ENCODE assay signal across 1 cellular context in the genomic region with DNA sequence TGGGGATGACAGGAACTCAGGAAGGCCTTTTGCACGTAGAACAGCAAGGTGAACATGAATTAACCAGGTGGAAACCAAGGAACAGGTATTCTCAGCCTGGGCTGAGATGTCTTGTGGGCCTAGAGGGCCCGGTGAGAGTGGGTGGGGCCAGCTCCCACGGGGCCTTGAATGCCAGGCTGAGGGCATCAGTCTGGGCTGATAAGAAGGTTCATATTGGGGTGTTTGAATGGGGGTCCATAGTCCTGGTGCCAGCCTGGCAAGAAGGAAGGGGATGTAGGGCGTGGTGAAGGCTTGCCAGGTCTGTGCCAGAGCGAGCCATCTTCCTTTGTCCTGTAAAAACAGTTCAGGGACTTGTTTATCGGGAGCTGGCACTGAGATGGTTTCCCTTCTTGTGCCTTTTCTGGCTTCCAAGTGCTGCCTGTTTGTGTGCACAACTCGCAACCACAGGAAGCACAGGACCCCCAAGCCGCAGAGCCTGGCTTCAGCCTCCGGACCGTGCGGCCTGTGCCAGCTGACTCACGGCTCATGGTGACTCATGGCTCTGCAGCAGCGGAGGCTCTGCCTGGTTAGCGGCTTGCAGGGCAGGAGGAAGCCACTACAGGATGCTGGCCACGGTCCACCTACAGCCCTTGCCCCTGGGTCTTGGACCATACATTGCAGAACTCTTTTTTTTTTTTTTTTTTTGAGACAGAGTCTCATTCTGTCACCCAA.
TF ChIP-seq lines count a peak whose summit lies in the region.

No MANE protein-coding gene starts in this region.

TF ChIP-seq in HepG2, 621 proteins besides CTCF, POLR2A, EP300 and RAD21 (continued from another document and continues in another):
- TF ChIP-seq, protein P1, sequence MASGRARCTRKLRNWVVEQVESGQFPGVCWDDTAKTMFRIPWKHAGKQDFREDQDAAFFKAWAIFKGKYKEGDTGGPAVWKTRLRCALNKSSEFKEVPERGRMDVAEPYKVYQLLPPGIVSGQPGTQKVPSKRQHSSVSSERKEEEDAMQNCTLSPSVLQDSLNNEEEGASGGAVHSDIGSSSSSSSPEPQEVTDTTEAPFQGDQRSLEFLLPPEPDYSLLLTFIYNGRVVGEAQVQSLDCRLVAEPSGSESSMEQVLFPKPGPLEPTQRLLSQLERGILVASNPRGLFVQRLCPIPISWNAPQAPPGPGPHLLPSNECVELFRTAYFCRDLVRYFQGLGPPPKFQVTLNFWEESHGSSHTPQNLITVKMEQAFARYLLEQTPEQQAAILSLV (CRISPR knock-in tag; IDR thresholded peaks at IDR 0.05; ENCODE audit: borderline replicate concordance), result no peak
- no peak for TF ChIP-seq ZFP36 (IDR thresholded peaks at IDR 0.05; ENCODE audit: borderline replicate concordance, low read depth, low read length, partially characterized antibody)
- TF ChIP-seq FOSL1 (CRISPR knock-in tag; IDR thresholded peaks at IDR 0.05; ENCODE audit: borderline replicate concordance), result peak; percentile 82
- TF ChIP-seq, protein P2, sequence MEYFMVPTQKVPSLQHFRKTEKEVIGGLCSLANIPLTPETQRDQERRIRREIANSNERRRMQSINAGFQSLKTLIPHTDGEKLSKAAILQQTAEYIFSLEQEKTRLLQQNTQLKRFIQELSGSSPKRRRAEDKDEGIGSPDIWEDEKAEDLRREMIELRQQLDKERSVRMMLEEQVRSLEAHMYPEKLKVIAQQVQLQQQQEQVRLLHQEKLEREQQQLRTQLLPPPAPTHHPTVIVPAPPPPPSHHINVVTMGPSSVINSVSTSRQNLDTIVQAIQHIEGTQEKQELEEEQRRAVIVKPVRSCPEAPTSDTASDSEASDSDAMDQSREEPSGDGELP (IDR thresholded peaks at IDR 0.05; ENCODE audit: borderline replicate concordance, low read depth), result peak; percentile 93
- TF ChIP-seq ZSCAN22 (CRISPR knock-in tag; IDR thresholded peaks at IDR 0.05), result no peak
- TF ChIP-seq ZNF441 (CRISPR knock-in tag; IDR thresholded peaks at IDR 0.05; ENCODE audit: borderline replicate concordance), result no peak
- TF ChIP-seq, protein P3, sequence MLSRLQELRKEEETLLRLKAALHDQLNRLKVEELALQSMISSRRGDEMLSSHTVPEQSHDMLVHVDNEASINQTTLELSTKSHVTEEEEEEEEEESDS (CRISPR knock-in tag; IDR thresholded peaks at IDR 0.05; ENCODE audit: borderline replicate concordance), result no peak
- no peak for TF ChIP-seq HOXA7 (CRISPR knock-in tag; IDR thresholded peaks at IDR 0.05)
- no peak for TF ChIP-seq PHF5A (CRISPR knock-in tag; IDR thresholded peaks at IDR 0.05; ENCODE audit: low read depth, unreplicated experiment)
- no peak for TF ChIP-seq FOXM1 (CRISPR knock-in tag; IDR thresholded peaks at IDR 0.05)
- no peak for TF ChIP-seq MIER3 (CRISPR knock-in tag; IDR thresholded peaks at IDR 0.05; ENCODE audit: borderline replicate concordance)
- TF ChIP-seq, protein P4, sequence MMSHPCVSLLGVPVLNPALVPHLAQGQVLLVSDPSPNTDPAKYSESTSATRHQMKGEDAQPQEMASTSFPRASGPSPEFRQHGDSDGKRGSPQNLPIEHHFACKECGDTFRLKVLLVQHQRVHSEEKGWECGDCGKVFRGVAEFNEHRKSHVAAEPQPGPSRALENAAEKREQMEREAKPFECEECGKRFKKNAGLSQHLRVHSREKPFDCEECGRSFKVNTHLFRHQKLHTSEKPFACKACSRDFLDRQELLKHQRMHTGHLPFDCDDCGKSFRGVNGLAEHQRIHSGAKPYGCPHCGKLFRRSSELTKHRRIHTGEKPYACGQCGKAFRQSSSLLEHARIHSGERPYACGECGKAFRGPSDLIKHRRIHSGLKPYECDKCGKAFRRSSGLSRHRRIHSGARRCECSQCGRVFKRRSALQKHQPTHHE (CRISPR knock-in tag; IDR thresholded peaks at IDR 0.05; ENCODE audit: borderline replicate concordance), result no peak
- no peak for TF ChIP-seq CCAR2 (optimal IDR thresholded peaks at IDR 0.05; ENCODE audit: low read depth, low read length)
- TF ChIP-seq ZNF20 (CRISPR knock-in tag; IDR thresholded peaks at IDR 0.05), result no peak
- TF ChIP-seq, protein P5, sequence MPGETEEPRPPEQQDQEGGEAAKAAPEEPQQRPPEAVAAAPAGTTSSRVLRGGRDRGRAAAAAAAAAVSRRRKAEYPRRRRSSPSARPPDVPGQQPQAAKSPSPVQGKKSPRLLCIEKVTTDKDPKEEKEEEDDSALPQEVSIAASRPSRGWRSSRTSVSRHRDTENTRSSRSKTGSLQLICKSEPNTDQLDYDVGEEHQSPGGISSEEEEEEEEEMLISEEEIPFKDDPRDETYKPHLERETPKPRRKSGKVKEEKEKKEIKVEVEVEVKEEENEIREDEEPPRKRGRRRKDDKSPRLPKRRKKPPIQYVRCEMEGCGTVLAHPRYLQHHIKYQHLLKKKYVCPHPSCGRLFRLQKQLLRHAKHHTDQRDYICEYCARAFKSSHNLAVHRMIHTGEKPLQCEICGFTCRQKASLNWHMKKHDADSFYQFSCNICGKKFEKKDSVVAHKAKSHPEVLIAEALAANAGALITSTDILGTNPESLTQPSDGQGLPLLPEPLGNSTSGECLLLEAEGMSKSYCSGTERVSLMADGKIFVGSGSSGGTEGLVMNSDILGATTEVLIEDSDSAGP (CRISPR knock-in tag; IDR thresholded peaks at IDR 0.05; ENCODE audit: borderline replicate concordance), result no peak
- no peak for TF ChIP-seq NCOA2 (CRISPR knock-in tag; IDR thresholded peaks at IDR 0.05)
- TF ChIP-seq, protein P6, sequence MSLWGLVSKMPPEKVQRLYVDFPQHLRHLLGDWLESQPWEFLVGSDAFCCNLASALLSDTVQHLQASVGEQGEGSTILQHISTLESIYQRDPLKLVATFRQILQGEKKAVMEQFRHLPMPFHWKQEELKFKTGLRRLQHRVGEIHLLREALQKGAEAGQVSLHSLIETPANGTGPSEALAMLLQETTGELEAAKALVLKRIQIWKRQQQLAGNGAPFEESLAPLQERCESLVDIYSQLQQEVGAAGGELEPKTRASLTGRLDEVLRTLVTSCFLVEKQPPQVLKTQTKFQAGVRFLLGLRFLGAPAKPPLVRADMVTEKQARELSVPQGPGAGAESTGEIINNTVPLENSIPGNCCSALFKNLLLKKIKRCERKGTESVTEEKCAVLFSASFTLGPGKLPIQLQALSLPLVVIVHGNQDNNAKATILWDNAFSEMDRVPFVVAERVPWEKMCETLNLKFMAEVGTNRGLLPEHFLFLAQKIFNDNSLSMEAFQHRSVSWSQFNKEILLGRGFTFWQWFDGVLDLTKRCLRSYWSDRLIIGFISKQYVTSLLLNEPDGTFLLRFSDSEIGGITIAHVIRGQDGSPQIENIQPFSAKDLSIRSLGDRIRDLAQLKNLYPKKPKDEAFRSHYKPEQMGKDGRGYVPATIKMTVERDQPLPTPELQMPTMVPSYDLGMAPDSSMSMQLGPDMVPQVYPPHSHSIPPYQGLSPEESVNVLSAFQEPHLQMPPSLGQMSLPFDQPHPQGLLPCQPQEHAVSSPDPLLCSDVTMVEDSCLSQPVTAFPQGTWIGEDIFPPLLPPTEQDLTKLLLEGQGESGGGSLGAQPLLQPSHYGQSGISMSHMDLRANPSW (CRISPR knock-in tag; IDR thresholded peaks at IDR 0.05; ENCODE audit: borderline replicate concordance), result no peak
- no peak for TF ChIP-seq EED (CRISPR knock-in tag; IDR thresholded peaks at IDR 0.05)
- no peak for TF ChIP-seq GATAD1 (CRISPR knock-in tag; IDR thresholded peaks at IDR 0.05)
- TF ChIP-seq, protein P7, sequence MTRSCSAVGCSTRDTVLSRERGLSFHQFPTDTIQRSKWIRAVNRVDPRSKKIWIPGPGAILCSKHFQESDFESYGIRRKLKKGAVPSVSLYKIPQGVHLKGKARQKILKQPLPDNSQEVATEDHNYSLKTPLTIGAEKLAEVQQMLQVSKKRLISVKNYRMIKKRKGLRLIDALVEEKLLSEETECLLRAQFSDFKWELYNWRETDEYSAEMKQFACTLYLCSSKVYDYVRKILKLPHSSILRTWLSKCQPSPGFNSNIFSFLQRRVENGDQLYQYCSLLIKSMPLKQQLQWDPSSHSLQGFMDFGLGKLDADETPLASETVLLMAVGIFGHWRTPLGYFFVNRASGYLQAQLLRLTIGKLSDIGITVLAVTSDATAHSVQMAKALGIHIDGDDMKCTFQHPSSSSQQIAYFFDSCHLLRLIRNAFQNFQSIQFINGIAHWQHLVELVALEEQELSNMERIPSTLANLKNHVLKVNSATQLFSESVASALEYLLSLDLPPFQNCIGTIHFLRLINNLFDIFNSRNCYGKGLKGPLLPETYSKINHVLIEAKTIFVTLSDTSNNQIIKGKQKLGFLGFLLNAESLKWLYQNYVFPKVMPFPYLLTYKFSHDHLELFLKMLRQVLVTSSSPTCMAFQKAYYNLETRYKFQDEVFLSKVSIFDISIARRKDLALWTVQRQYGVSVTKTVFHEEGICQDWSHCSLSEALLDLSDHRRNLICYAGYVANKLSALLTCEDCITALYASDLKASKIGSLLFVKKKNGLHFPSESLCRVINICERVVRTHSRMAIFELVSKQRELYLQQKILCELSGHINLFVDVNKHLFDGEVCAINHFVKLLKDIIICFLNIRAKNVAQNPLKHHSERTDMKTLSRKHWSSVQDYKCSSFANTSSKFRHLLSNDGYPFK (CRISPR knock-in tag; IDR thresholded peaks at IDR 0.05; ENCODE audit: borderline replicate concordance), result no peak
- TF ChIP-seq TCF7L2 (IDR thresholded peaks at IDR 0.05; ENCODE audit: low read depth, low read length), result no peak
- TF ChIP-seq, protein P8, sequence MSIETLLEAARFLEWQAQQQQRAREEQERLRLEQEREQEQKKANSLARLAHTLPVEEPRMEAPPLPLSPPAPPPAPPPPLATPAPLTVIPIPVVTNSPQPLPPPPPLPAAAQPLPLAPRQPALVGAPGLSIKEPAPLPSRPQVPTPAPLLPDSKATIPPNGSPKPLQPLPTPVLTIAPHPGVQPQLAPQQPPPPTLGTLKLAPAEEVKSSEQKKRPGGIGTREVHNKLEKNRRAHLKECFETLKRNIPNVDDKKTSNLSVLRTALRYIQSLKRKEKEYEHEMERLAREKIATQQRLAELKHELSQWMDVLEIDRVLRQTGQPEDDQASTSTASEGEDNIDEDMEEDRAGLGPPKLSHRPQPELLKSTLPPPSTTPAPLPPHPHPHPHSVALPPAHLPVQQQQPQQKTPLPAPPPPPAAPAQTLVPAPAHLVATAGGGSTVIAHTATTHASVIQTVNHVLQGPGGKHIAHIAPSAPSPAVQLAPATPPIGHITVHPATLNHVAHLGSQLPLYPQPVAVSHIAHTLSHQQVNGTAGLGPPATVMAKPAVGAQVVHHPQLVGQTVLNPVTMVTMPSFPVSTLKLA (IDR thresholded peaks at IDR 0.05), result no peak
- TF ChIP-seq HOXA9 (CRISPR knock-in tag; IDR thresholded peaks at IDR 0.05; ENCODE audit: borderline replicate concordance), result no peak
- TF ChIP-seq, protein P9, sequence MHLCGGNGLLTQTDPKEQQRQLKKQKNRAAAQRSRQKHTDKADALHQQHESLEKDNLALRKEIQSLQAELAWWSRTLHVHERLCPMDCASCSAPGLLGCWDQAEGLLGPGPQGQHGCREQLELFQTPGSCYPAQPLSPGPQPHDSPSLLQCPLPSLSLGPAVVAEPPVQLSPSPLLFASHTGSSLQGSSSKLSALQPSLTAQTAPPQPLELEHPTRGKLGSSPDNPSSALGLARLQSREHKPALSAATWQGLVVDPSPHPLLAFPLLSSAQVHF (CRISPR knock-in tag; IDR thresholded peaks at IDR 0.05), result no peak
- no peak for TF ChIP-seq CC2D1A (CRISPR knock-in tag; IDR thresholded peaks at IDR 0.05)
- TF ChIP-seq ASH2L (IDR thresholded peaks at IDR 0.05; ENCODE audit: insufficient read length, low read depth, low read length), result no peak
- no peak for TF ChIP-seq ZSCAN20 (CRISPR knock-in tag; IDR thresholded peaks at IDR 0.05; ENCODE audit: borderline replicate concordance)
- no peak for TF ChIP-seq ZNF274 (CRISPR knock-in tag; IDR thresholded peaks at IDR 0.05)
- TF ChIP-seq ZNF766 (CRISPR knock-in tag; IDR thresholded peaks at IDR 0.05; ENCODE audit: borderline replicate concordance), result no peak
- TF ChIP-seq ZNF263 (CRISPR knock-in tag; IDR thresholded peaks at IDR 0.05), result 0 out of 2 replicates have a peak, but pooled peaks have one; percentile 22
- TF ChIP-seq, protein P10, sequence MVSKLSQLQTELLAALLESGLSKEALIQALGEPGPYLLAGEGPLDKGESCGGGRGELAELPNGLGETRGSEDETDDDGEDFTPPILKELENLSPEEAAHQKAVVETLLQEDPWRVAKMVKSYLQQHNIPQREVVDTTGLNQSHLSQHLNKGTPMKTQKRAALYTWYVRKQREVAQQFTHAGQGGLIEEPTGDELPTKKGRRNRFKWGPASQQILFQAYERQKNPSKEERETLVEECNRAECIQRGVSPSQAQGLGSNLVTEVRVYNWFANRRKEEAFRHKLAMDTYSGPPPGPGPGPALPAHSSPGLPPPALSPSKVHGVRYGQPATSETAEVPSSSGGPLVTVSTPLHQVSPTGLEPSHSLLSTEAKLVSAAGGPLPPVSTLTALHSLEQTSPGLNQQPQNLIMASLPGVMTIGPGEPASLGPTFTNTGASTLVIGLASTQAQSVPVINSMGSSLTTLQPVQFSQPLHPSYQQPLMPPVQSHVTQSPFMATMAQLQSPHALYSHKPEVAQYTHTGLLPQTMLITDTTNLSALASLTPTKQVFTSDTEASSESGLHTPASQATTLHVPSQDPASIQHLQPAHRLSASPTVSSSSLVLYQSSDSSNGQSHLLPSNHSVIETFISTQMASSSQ (IDR thresholded peaks at IDR 0.05; ENCODE audit: low read depth), result no peak
- TF ChIP-seq, protein P10 (CRISPR knock-in tag; IDR thresholded peaks at IDR 0.05; ENCODE audit: borderline replicate concordance), result no peak
- no peak for TF ChIP-seq HES4 (CRISPR knock-in tag; IDR thresholded peaks at IDR 0.05; ENCODE audit: borderline replicate concordance)
- TF ChIP-seq ZFP37 (CRISPR knock-in tag; IDR thresholded peaks at IDR 0.05; ENCODE audit: borderline replicate concordance), result no peak
- TF ChIP-seq, protein P11, sequence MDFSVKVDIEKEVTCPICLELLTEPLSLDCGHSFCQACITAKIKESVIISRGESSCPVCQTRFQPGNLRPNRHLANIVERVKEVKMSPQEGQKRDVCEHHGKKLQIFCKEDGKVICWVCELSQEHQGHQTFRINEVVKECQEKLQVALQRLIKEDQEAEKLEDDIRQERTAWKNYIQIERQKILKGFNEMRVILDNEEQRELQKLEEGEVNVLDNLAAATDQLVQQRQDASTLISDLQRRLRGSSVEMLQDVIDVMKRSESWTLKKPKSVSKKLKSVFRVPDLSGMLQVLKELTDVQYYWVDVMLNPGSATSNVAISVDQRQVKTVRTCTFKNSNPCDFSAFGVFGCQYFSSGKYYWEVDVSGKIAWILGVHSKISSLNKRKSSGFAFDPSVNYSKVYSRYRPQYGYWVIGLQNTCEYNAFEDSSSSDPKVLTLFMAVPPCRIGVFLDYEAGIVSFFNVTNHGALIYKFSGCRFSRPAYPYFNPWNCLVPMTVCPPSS (IDR thresholded peaks at IDR 0.05), result no peak
- TF ChIP-seq RORA (CRISPR knock-in tag; IDR thresholded peaks at IDR 0.05), result no peak
- no peak for TF ChIP-seq TBX2 (CRISPR knock-in tag; IDR thresholded peaks at IDR 0.05; ENCODE audit: borderline replicate concordance)
- TF ChIP-seq ZBTB1 (CRISPR knock-in tag; IDR thresholded peaks at IDR 0.05; ENCODE audit: borderline replicate concordance), result no peak
